ENCODE assay signal across 1 cellular context in the genomic region with DNA sequence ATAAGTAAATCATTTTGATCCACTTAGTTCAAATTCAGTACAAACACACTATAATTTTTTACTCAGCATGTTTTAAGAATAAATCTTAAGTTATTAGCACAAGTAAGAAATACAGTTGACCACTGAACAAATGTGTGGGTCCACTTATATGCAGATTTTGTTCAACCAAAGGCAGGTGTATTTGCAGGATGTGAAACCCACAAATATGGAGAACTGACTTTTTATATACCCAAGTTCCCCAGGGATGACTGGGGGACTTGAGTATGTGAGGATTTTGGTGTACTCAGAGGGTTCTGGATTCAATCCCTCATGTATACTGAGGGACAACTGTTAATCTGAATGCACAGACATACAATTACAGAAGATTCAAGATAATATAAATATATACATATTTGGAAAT.
TF ChIP-seq lines count a peak whose summit lies in the region.

No MANE protein-coding gene starts in this region.

TF ChIP-seq in GM12878, 131 proteins besides CTCF, POLR2A, EP300 and RAD21:
- TF ChIP-seq IKZF1 (conservative IDR thresholded peaks at IDR 0.05) (no peak), RUNX3 (IDR thresholded peaks at IDR 0.05; ENCODE audit: low read length) (peak; percentile 56), GABPA (IDR thresholded peaks at IDR 0.05; ENCODE audit: low read depth) (no peak), SMAD1 (IDR thresholded peaks at IDR 0.05; ENCODE audit: low read depth, partially characterized antibody) (no peak), SPI1 (IDR thresholded peaks at IDR 0.05; ENCODE audit: borderline replicate concordance, insufficient read depth, low read depth, low read length) (peak; percentile 23; the same call in 1 of the 2 replicates), STAT1 (conservative IDR thresholded peaks at IDR 0.05) (no peak), PBX3 (IDR thresholded peaks at IDR 0.05; ENCODE audit: insufficient replicate concordance, low read depth, low read length) (no peak)
